Comparison of ENCODE assay signal across 8 cellular contexts in the genomic region with DNA sequence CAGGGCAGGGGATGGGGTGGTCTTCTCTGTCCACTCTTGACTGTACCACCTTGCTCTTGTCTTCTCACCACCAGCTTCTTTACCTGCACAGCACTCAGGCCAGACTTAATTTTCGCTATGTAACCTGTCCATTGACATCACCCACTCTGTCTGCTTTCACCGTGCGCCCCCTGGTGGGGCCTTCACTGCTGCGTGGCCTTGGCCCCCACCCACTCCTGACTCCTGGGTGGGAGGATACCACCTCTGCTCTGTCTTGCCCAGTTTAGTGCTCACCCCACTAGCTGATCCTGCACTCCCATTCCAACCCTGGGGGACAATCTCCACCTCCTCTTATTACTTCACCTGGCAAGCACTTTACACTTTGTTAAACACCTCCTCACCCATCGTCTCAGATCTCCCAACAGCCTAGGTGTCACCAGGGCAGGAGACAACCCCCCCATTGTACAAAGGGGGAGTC. TPM values are rescaled to one million over a fixed set of nuclear protein-coding genes. Genes with fewer than 3 reads are reported as not detected.
DNase-seq lines count a peak whose midpoint lies in the region; ATAC-seq and TF ChIP-seq lines count a peak whose summit lies in the region.

No MANE protein-coding gene starts in this region.

- H3K4me1 Mint-ChIP-seq in activated CD4-positive, alpha-beta memory T cell treated with anti-CD3 and anti-CD28 coated beads for 36 hours (ENCODE audit: low read depth) = peaks cover 7% of the 10 kb centered on the region

- H3K9me3 ChIP-seq in effector memory CD4-positive, alpha-beta T cell (ENCODE audit: control insufficient read depth, low read length) = no peaks in the 10 kb centered on the region

- no peaks in the 10 kb centered on the region for H3K36me3 ChIP-seq in effector memory CD4-positive, alpha-beta T cell (ENCODE audit: control insufficient read depth, insufficient read depth, low read length)

- no peak overlapping the region for H3K27ac ChIP-seq in effector memory CD4-positive, alpha-beta T cell (ENCODE audit: insufficient read depth, low read length, poor library complexity, severe bottlenecking)

- CTCF ChIA-PET in activated CD4-positive, alpha-beta memory T cell treated with anti-CD3 and anti-CD28 coated beads for 36 hours (lab: Charles Lee) = interaction anchor here (0.6 to 3.6 kb wide), 24 partner anchors 9 to 266 kb away, joined by 3 to 19 read pairs (median 4); a partner anchor contains a TSS

- POLR2A ChIA-PET in activated CD4-positive, alpha-beta memory T cell treated with anti-CD3 and anti-CD28 coated beads for 36 hours (lab: Charles Lee) = no interaction called here

- H3K27me3 ChIP-seq in effector memory CD4-positive, alpha-beta T cell (replicated peaks; ENCODE audit: control insufficient read depth, insufficient read depth, low read length, poor library complexity, severe bottlenecking) = peaks cover 12% of the 10 kb centered on the region

- H3K9me3 Mint-ChIP-seq in activated CD4-positive, alpha-beta memory T cell treated with anti-CD3 and anti-CD28 coated beads for 36 hours = no peaks in the 10 kb centered on the region

- no peak overlapping the region for H3K4me3 Mint-ChIP-seq in activated CD4-positive, alpha-beta memory T cell treated with anti-CD3 and anti-CD28 coated beads for 36 hours

- no peak overlapping the region for H3K27ac Mint-ChIP-seq in activated CD4-positive, alpha-beta memory T cell treated with anti-CD3 and anti-CD28 coated beads for 36 hours

- H3K36me3 Mint-ChIP-seq in activated CD4-positive, alpha-beta memory T cell treated with anti-CD3 and anti-CD28 coated beads for 36 hours = no peaks in the 10 kb centered on the region

- H3K27me3 Mint-ChIP-seq in activated CD4-positive, alpha-beta memory T cell treated with anti-CD3 and anti-CD28 coated beads for 36 hours = peaks cover 49% of the 10 kb centered on the region

- DNase-seq in NCI-H2227 treated with DMSO at 0.1 percent for 48 hours (lab: John Stamatoyannopoulos, UW) = peak; percentile 6
- peak; percentile 83 for DNase-seq in activated CD4-positive, alpha-beta memory T cell treated with anti-CD3 and anti-CD28 coated beads for 36 hours
- DNase-seq in effector memory CD4-positive, alpha-beta T cell = peak; percentile 53 to 64 (median 53)
- peak; percentile 71 for DNase-seq in mucosa of gallbladder (ENCODE audit: low spot score)
- DNase-seq in stimulated activated CD8-positive, alpha-beta memory T cell treated with anti-CD3 and anti-CD28 coated beads, Interleukin-7, amount 100 ng/mL, for 48 hours (ENCODE audit: extremely low read depth in 1 of 2, low read depth in 1 of 2) = peak; percentile 43 to 50

- peak; percentile 95 for TF ChIP-seq CTCF in GM12872 (IDR thresholded peaks at IDR 0.05; ENCODE audit: insufficient read depth, low read depth, low read length)

- H3K4me3 ChIP-seq in effector memory CD4-positive, alpha-beta T cell (ENCODE audit: insufficient read depth, low read depth, low read length, poor library complexity, severe bottlenecking) = no peak overlapping the region

- peaks cover 4% of the 10 kb centered on the region for H3K4me1 ChIP-seq in effector memory CD4-positive, alpha-beta T cell (ENCODE audit: control insufficient read depth, insufficient read depth, low read length, poor library complexity, severe bottlenecking)

- intact Hi-C loops in activated CD4-positive, alpha-beta memory T cell treated with anti-CD3 and anti-CD28 coated beads for 36 hours (cut with micrococcal nuclease) = loop anchor here (1.0 to 2.0 kb wide), 2 partner anchors 28 to 190 kb away; no protein-coding TSS in a partner anchor

- no peak for ATAC-seq in HG03095 (IDR thresholded peaks at IDR 0.05; ENCODE audit: unreplicated experiment)
- no peak for ATAC-seq in HG03571 (IDR thresholded peaks at IDR 0.05; ENCODE audit: unreplicated experiment)

RNA-seq across cellular contexts. Expression of a gene that starts 17.7 kb away (rescaled TPM):
- not detected for total RNA-seq in activated CD4-positive, alpha-beta memory T cell treated with anti-CD3 and anti-CD28 coated beads for 36 hours
- 11.7 TPM for total RNA-seq in mucosa of gallbladder

RNA-seq across cellular contexts. Expression of a gene that starts 32.0 kb away (rescaled TPM):
- total RNA-seq in activated CD4-positive, alpha-beta memory T cell treated with anti-CD3 and anti-CD28 coated beads for 36 hours = not detected
- 1.8 TPM for total RNA-seq in mucosa of gallbladder

Comparison
In these comparisons a context has a peak if more than half of its experiments do, and no peak if none do; other contexts are left out.
1. DNase-seq: peak in every context shown above with its lines; median percentile 83 in activated CD4-positive, alpha-beta memory T cell treated with anti-CD3 and anti-CD28 coated beads for 36 hours; 71 in mucosa of gallbladder; 53 in effector memory CD4-positive, alpha-beta T cell; 46 in stimulated activated CD8-positive, alpha-beta memory T cell treated with anti-CD3 and anti-CD28 coated beads, Interleukin-7, amount 100 ng/mL, for 48 hours; 6 in NCI-H2227 treated with DMSO at 0.1 percent for 48 hours.
2. RNA of a gene that starts 17.7 kb away (total RNA-seq): 11.7 TPM in mucosa of gallbladder (single experiment); not detected in activated CD4-positive, alpha-beta memory T cell treated with anti-CD3 and anti-CD28 coated beads for 36 hours; every median in the first group is over 10 times any median in the second.